Comparison of ENCODE assay signal across 15 cellular contexts in the genomic region with DNA sequence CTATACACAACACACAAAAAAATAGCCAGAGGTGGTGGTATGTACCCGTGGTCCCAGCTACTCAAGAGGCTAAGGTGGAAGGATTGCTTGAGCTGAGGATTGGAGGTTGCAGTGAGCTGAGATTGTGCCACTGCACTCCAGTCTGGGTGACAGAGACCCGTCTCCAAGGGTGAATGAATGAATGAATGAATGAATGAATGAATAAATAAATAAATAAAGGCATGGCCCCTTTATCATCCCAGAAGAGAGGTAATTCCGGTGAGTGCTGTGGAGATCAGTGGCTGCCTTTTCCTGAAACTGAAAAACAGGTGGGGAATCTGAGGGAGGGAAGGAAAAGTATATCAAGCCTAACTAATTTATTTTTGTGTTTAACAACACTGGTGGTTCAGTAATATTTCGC.
"Had no signal": no experiment of that assay in that cellular context is flagged by ENCODE, and none has a peak within 500 bp of the region (broad histone marks: within the 10 kb centered on the region; RNA-seq: fewer than 3 reads in every experiment).

No MANE protein-coding gene starts in this region.

- H3K27me3 Mint-ChIP-seq: brain had no signal

- H3K27me3 ChIP-seq: hepatocyte, neural progenitor cell, pancreas, transverse colon had no signal

- H3K9me3 Mint-ChIP-seq: brain, neural progenitor cell had no signal

- H3K4me3 ChIP-seq: hepatocyte, left ventricle myocardium inferior, neural progenitor cell, pancreas, transverse colon had no signal

- H3K27ac ChIP-seq: hepatocyte, left ventricle myocardium inferior, neural progenitor cell, pancreas, transverse colon, VCaP had no signal

- ATAC-seq: pancreas had no signal

- DNase-seq: activated naive CD4-positive, alpha-beta T cell treated with anti-CD3 and anti-CD28 coated beads, Interleukin-2, amount 50 U/mL, for 16 hours; amygdala; effector memory CD4-positive, alpha-beta T cell; erythroblast; kidney; left ventricle myocardium inferior; mesendoderm; pancreas; stimulated activated CD4-positive, alpha-beta T cell treated with anti-CD3 and anti-CD28 coated beads, Interleukin-4, amount 100 ng/mL, for 24 hours; T1000; transverse colon had no signal

- H3K36me3 Mint-ChIP-seq: brain had no signal

- H3K27ac Mint-ChIP-seq: neural progenitor cell had no signal

- H3K4me3 Mint-ChIP-seq: brain, neural progenitor cell had no signal

- FAIRE-seq: kidney, pancreas had no signal
